22 cellular contexts compared by ENCODE assay signal in the genomic region with DNA sequence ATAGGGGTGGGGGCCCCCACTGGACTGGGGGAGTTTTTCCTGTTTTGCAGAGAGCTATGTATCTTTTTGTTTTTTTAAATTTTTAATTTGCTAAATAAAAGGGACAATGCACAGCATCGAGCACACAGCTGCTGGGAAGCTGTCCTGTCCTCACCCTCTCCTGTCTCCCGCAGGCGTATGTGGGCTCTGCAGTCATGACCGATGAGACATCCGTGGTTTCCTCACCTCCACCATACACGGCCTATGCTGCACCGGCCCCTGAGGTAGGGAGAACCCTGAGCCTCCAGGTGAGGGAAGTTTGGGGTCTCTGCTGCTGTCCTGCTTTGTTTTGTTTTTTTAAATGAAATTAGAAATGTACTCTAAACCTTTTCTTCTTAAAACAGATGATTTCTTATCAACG. TPM values are rescaled to one million over a fixed set of nuclear protein-coding genes. Genes with fewer than 3 reads are reported as not detected.
DNase-seq lines count a peak whose midpoint lies in the region; ATAC-seq and TF ChIP-seq lines count a peak whose summit lies in the region.
"Had no signal": no experiment of that assay in that cellular context is flagged by ENCODE, and none has a peak within 500 bp of the region (broad histone marks: within the 10 kb centered on the region; RNA-seq: fewer than 3 reads in every experiment).

No MANE protein-coding gene starts in this region.

- no peak for TF ChIP-seq RAD21 in HCT116 (IDR thresholded peaks at IDR 0.05; ENCODE audit: low read depth)

- ATAC-seq in DND-41 (ENCODE audit: insufficient read depth, low read depth): peak; percentile 49; the same call in 1 of the 3 replicates
- peak; percentile 57 for ATAC-seq in HCT116
- ATAC-seq in natural killer cell: peak; percentile 64 to 90 (median 75)
- ATAC-seq: PC-3 had no signal

- peaks cover 10% of the 10 kb centered on the region for H3K36me3 Mint-ChIP-seq in natural killer cell

- POLR2A ChIA-PET in HCT116 (lab: Charles Lee): no interaction called here

- no peak for TF ChIP-seq POLR2A in HCT116 (IDR thresholded peaks at IDR 0.05; ENCODE audit: borderline replicate concordance, extremely low read depth, insufficient read depth, insufficient read length)

- no peaks in the 10 kb centered on the region for H3K9me3 Mint-ChIP-seq in natural killer cell
- H3K9me3 Mint-ChIP-seq: CD8-positive, alpha-beta memory T cell had no signal

- H3K9me2 ChIP-seq in HCT116 (ENCODE audit: insufficient read depth): no peaks in the 10 kb centered on the region

- no peak for DNase-seq in DND-41
- no peak for DNase-seq in HCT116 (ENCODE audit: low read depth, low spot score)
- no peak for DNase-seq in choroid plexus epithelial cell (ENCODE audit: low read depth)
- DNase-seq in natural killer cell: no peak
- no peak for DNase-seq in cortex of kidney (lab: John Stamatoyannopoulos, UW)
- DNase-seq in HuH-7 (ENCODE audit: low spot score): no peak
- no peak for DNase-seq in globus pallidus (ENCODE audit: low spot score)
- no peak for DNase-seq in head of caudate nucleus
- DNase-seq: ACHN; C1 segment of cervical spinal cord; CD8-positive, alpha-beta memory T cell; DMS53; H9; IMR-90; Karpas-422; NCI-H1417 treated with DMSO at 0.1 percent for 48 hours; NCI-H187 treated with DMSO at 0.1 percent for 48 hours; NCI-H2227 treated with DMSO at 0.1 percent for 48 hours; NCI-H510A treated with DMSO at 0.1 percent for 48 hours; NCI-H82; PC-3; RPMI8226 had no signal

- H3K36me3 ChIP-seq in DND-41 (ENCODE audit: insufficient read depth, low read length) (peaks cover 66% of the 10 kb centered on the region), HCT116 (ENCODE audit: control insufficient read depth in 1 of 2, insufficient read depth in 2 of 2, low read length in 2 of 2) (peaks cover 33 to 39% of the 10 kb centered on the region in 2 experiments; a peak in 3 of 4 replicates)

- H3K4me1 Mint-ChIP-seq in natural killer cell: peaks cover 9 to 18% of the 10 kb centered on the region in 2 donors

- H3K4me3 ChIP-seq in DND-41 (ENCODE audit: low read depth in 1 of 2, low read length in 2 of 2): no peak overlapping the region
- H3K4me3 ChIP-seq in HCT116 (replicated peaks in 1 of 2; ENCODE audit: low read depth in 1 of 2, low read length in 2 of 2): no peak overlapping the region
- no peak overlapping the region for H3K4me3 ChIP-seq in choroid plexus epithelial cell (ENCODE audit: low read depth, low read length)

- no peaks in the 10 kb centered on the region for H3K27me3 ChIP-seq in DND-41 (ENCODE audit: insufficient read depth, low read length, poor library complexity)
- no peaks in the 10 kb centered on the region for H3K27me3 ChIP-seq in HCT116 (ENCODE audit: insufficient read depth, low read length)

- no peak overlapping the region for H2AFZ ChIP-seq in DND-41 (ENCODE audit: low read depth, low read length)
- no peak overlapping the region for H2AFZ ChIP-seq in HCT116 (ENCODE audit: low read depth, low read length, poor library complexity, severe bottlenecking)

- TF ChIP-seq CTCF in DND-41 (IDR thresholded peaks at IDR 0.05; ENCODE audit: borderline replicate concordance, extremely low read depth, low read length, poor library complexity, severe bottlenecking) (no peak), HCT116 (IDR thresholded peaks at IDR 0.05 in 2 of 3, conservative IDR thresholded peaks at IDR 0.05 in 1 of 3; ENCODE audit: borderline replicate concordance in 1 of 3, insufficient read depth in 1 of 3, low read depth in 2 of 3, low read length in 2 of 3) (no peak), choroid plexus epithelial cell (conservative IDR thresholded peaks at IDR 0.05; ENCODE audit: low read depth, low read length) (peak; percentile 1), natural killer cell (IDR thresholded peaks at IDR 0.05) (no peak)

- H3K27me3 Mint-ChIP-seq in natural killer cell (ENCODE audit: low read depth in 2 of 2): no peaks in the 10 kb centered on the region
- H3K27me3 Mint-ChIP-seq: CD8-positive, alpha-beta memory T cell had no signal

- BruUV-seq in HCT116 (replicated peaks; lab: Mats Ljungman, UMichigan): no TSS peak

- peak overlapping the region; percentile 37 for H3K4me3 Mint-ChIP-seq in natural killer cell
- H3K4me3 Mint-ChIP-seq: CD8-positive, alpha-beta memory T cell; H9 had no signal

- H4K20me1 ChIP-seq in DND-41 (ENCODE audit: insufficient read depth, low read length) (no peaks in the 10 kb centered on the region), HCT116 (ENCODE audit: insufficient read depth) (peaks cover 5% of the 10 kb centered on the region; the same call in 1 of the 2 replicates)

- H3K4me2 ChIP-seq in DND-41 (ENCODE audit: insufficient read depth, low read length): no peak overlapping the region
- no peak overlapping the region for H3K4me2 ChIP-seq in HCT116 (ENCODE audit: low read length)

- intact Hi-C loops in HCT116 (cut with micrococcal nuclease) (no loop called here), natural killer cell (cut with micrococcal nuclease) (no loop called here), head of caudate nucleus (cut with DNase I) (no loop called here)

- no peak overlapping the region for H3K27ac ChIP-seq in DND-41 (ENCODE audit: low read length)
- no peak overlapping the region for H3K27ac ChIP-seq in HCT116 (ENCODE audit: low read depth, low read length)

- peak overlapping the region in 1 of 2 donors; percentile 50 for H3K27ac Mint-ChIP-seq in natural killer cell
- H3K27ac Mint-ChIP-seq: H9 had no signal

- RAD21 ChIA-PET in HCT116 (lab: Charles Lee; ENCODE audit: low non-redundant PET in 1 of 2, low total read pairs in 2 of 2, uncharacterized antibody in 2 of 2, unreplicated experiment in 2 of 2): no interaction called here

- H3K9ac ChIP-seq in DND-41 (ENCODE audit: low read depth, low read length) (no peak overlapping the region), HCT116 (ENCODE audit: low read length) (no peak overlapping the region)

- H3K79me2 ChIP-seq in DND-41 (ENCODE audit: insufficient read depth, low read length) (peaks cover 11% of the 10 kb centered on the region), HCT116 (ENCODE audit: insufficient read depth, low read length) (peaks cover 24% of the 10 kb centered on the region)

- H3K9me3 ChIP-seq in DND-41 (ENCODE audit: insufficient read depth, low read length, severe bottlenecking) (no peaks in the 10 kb centered on the region), HCT116 (ENCODE audit: control insufficient read depth in 1 of 2, insufficient read depth in 1 of 2, low read depth in 1 of 2, low read length in 2 of 2) (no peaks in the 10 kb centered on the region)

- H3K4me1 ChIP-seq in DND-41 (ENCODE audit: insufficient read depth, low read length) (no peaks in the 10 kb centered on the region), HCT116 (ENCODE audit: control insufficient read depth in 1 of 2, insufficient read depth in 2 of 2, low read length in 2 of 2) (peaks cover 0 to 23% of the 10 kb centered on the region in 2 experiments; a peak in 2 of 4 replicates)

- CTCF ChIA-PET in HCT116 (lab: Charles Lee): no interaction called here

TF ChIP-seq in HCT116, 20 proteins besides CTCF, POLR2A, EP300 and RAD21:
- no peak for TF ChIP-seq ELF1 (IDR thresholded peaks at IDR 0.05; ENCODE audit: borderline replicate concordance, low read depth)
- TF ChIP-seq EZH2 (IDR thresholded peaks at IDR 0.05): no peak
- TF ChIP-seq FOSL1 (IDR thresholded peaks at IDR 0.05; ENCODE audit: low read depth): no peak
- no peak for TF ChIP-seq ZBTB33 (IDR thresholded peaks at IDR 0.05; ENCODE audit: extremely low read depth, insufficient replicate concordance, low read length)
- TF ChIP-seq TCF7L2 (IDR thresholded peaks at IDR 0.05; ENCODE audit: borderline replicate concordance, extremely low read depth, insufficient read depth, insufficient read length): no peak

RNA-seq across cellular contexts. Expression of gene PLEKHB2, which starts 27.6 kb away (rescaled TPM):
- total RNA-seq in HCT116 (2021; ENCODE audit: unreplicated experiment): 94.8 TPM
- 62.8 and 70.7 TPM in 2 replicates for polyA plus RNA-seq in HCT116 (2012)
- total RNA-seq in natural killer cell: 10 to 100 TPM; 75.6 to 78.7 (median 77.4) TPM

RNA-seq across cellular contexts. Expression of gene FAM168B, which starts 39.5 kb away (rescaled TPM):
- 94.5 TPM for total RNA-seq in HCT116 (2021; ENCODE audit: unreplicated experiment)
- polyA plus RNA-seq in HCT116 (2012): 58.2 and 68.1 TPM in 2 replicates
- 10 to 100 TPM; 56.0 to 70.7 (median 65.3) TPM for total RNA-seq in natural killer cell
